10 cellular contexts compared by ENCODE assay signal in genomic region chr1:183030053-183030452, GRCh38. TPM values are rescaled to one million over a fixed set of nuclear protein-coding genes. Genes with fewer than 3 reads are reported as not detected.
DNase-seq lines count a peak whose midpoint lies in the region; ATAC-seq and TF ChIP-seq lines count a peak whose summit lies in the region.
"Had no signal": no experiment of that assay in that cellular context is flagged by ENCODE, and none has a peak within 500 bp of the region (broad histone marks: within the 10 kb centered on the region; RNA-seq: fewer than 3 reads in every experiment).

No MANE protein-coding gene starts in this region.

- no peak overlapping the region for H2AFZ ChIP-seq in smooth muscle cell (ENCODE audit: low read depth)

- H4K20me1 ChIP-seq in smooth muscle cell (ENCODE audit: low read depth), result peaks cover 70% of the 10 kb centered on the region

- CTCF ChIA-PET in Panc1 (lab: Charles Lee), result no interaction called here

- H3K27me3 ChIP-seq in HUES6 (ENCODE audit: control insufficient read depth, insufficient read depth, low read length) (no peaks in the 10 kb centered on the region), Panc1 (ENCODE audit: control insufficient read depth, insufficient read depth, low read length) (no peaks in the 10 kb centered on the region), smooth muscle cell (ENCODE audit: low read depth) (no peaks in the 10 kb centered on the region)

- ATAC-seq in Panc1 (0 out of 2 replicates have a peak, but pooled peaks have one; percentile 47), GM21381 (IDR thresholded peaks at IDR 0.05; ENCODE audit: unreplicated experiment) (no peak), HG03108 (IDR thresholded peaks at IDR 0.05; ENCODE audit: unreplicated experiment) (no peak)
- ATAC-seq: activated CD8-positive, alpha-beta T cell treated with anti-CD3 and anti-CD28 coated beads, Interleukin-2, amount 10 ng/mL, durations not matched to agents 7 days and 5 days had no signal

- H3K9me3 ChIP-seq in HUES6 (ENCODE audit: control insufficient read depth, insufficient read depth, low read depth, low read length) (no peaks in the 10 kb centered on the region), Panc1 (ENCODE audit: control insufficient read depth, insufficient read depth, low read depth, low read length) (no peaks in the 10 kb centered on the region), smooth muscle cell (replicated peaks; ENCODE audit: low read depth) (no peaks in the 10 kb centered on the region)

- no peak for TF ChIP-seq CTCF in Panc1 (IDR thresholded peaks at IDR 0.05)
- no peak for TF ChIP-seq CTCF in fibroblast of the aortic adventitia (IDR thresholded peaks at IDR 0.05; ENCODE audit: insufficient read depth, low read length)
- no peak for TF ChIP-seq CTCF in smooth muscle cell (IDR thresholded peaks at IDR 0.05; ENCODE audit: borderline replicate concordance, insufficient read depth, poor library complexity, severe bottlenecking)

- peak overlapping the region; percentile 62 for H3K4me2 ChIP-seq in smooth muscle cell

- peaks cover 96% of the 10 kb centered on the region for H3K79me2 ChIP-seq in smooth muscle cell (ENCODE audit: low read depth)

- peaks cover 54% of the 10 kb centered on the region for H3K4me1 ChIP-seq in HUES6 (ENCODE audit: control insufficient read depth, insufficient read depth, low read length)
- H3K4me1 ChIP-seq in Panc1 (ENCODE audit: control insufficient read depth, insufficient read depth, low read length), result peaks cover 41% of the 10 kb centered on the region
- H3K4me1 ChIP-seq in smooth muscle cell (ENCODE audit: low read depth), result peaks cover 63% of the 10 kb centered on the region

- no peaks in the 10 kb centered on the region for H3K36me3 ChIP-seq in HUES6 (ENCODE audit: control insufficient read depth, insufficient read depth, low read length)
- H3K36me3 ChIP-seq in Panc1 (ENCODE audit: control insufficient read depth, insufficient read depth, low read length), result 0 out of 2 replicates have a peak, but pooled peaks cover 3% of the 10 kb centered on the region
- H3K36me3 ChIP-seq in smooth muscle cell (ENCODE audit: low read depth), result no peaks in the 10 kb centered on the region

- no peak overlapping the region for H3K27ac ChIP-seq in HUES6 (ENCODE audit: low read depth, low read length)
- no peak overlapping the region; the same call in 1 of the 2 replicates for H3K27ac ChIP-seq in Panc1 (ENCODE audit: low read length)
- H3K27ac ChIP-seq in smooth muscle cell (ENCODE audit: low read depth), result peak overlapping the region; percentile 90

- peak overlapping the region; percentile 28 for H3K9ac ChIP-seq in HUES6 (ENCODE audit: low read length)
- peak overlapping the region; percentile 48 for H3K9ac ChIP-seq in smooth muscle cell (ENCODE audit: low read depth)

- in situ Hi-C loops in Panc1 (cut with HindIII; ENCODE audit: low pct_unique_long_range_greater_than_20kb, low sequenced_read_pairs), result no loop called here

- H3K4me3 ChIP-seq in HUES6 (ENCODE audit: low read depth, low read length) (no peak overlapping the region), Panc1 (ENCODE audit: low read depth in 2 of 2, low read length in 2 of 2) (no peak overlapping the region), fibroblast of the aortic adventitia (ENCODE audit: low read depth, low read length) (peak overlapping the region; percentile 32), smooth muscle cell (no peak overlapping the region)

- no TSS peak for BruUV-seq in Panc1 (replicated peaks; lab: Mats Ljungman, UMichigan)

- POLR2A ChIA-PET in Panc1 (lab: Charles Lee), result no interaction called here

- H3F3A ChIP-seq in smooth muscle cell (ENCODE audit: low read depth), result peaks cover 6% of the 10 kb centered on the region

- intact Hi-C loops in Panc1 (cut with micrococcal nuclease; ENCODE audit: unreplicated experiment), result no loop called here

- 39% methylated on average over 1 of the region's 1 CpG for WGBS in smooth muscle cell (ENCODE audit: low lambda C conversion rate)

- DNase-seq in Panc1 (ENCODE audit: low read depth, low spot score) (no peak), fibroblast of the aortic adventitia (ENCODE audit: low read depth) (peak; percentile 64), smooth muscle cell (lab: John Stamatoyannopoulos, UW; ENCODE audit: unreplicated experiment) (no peak), NCI-H1092 treated with DMSO at 0.1 percent for 48 hours (lab: John Stamatoyannopoulos, UW) (no peak)
- DNase-seq: activated CD8-positive, alpha-beta T cell treated with anti-CD3 and anti-CD28 coated beads, Interleukin-2, amount 10 ng/mL, durations not matched to agents 7 days and 5 days; Karpas-422; retina had no signal

RNA-seq across cellular contexts. Expression of gene LAMC1, which starts 6.8 kb away (rescaled TPM):
- total RNA-seq in Panc1 (2021; ENCODE audit: unreplicated experiment), result 113 TPM
- polyA plus RNA-seq in Panc1 (2012; ENCODE audit: insufficient read length), result 81.6 TPM
- total RNA-seq in fibroblast of the aortic adventitia (ENCODE audit: low replicate concordance), result 564 and 789 TPM in 2 replicates
- 137 and 156 TPM in 2 replicates for total RNA-seq in smooth muscle cell
- 64.9 and 71.0 TPM in 2 replicates for polyA plus RNA-seq in smooth muscle cell
- total RNA-seq: activated CD8-positive, alpha-beta T cell treated with anti-CD3 and anti-CD28 coated beads, Interleukin-2, amount 10 ng/mL, durations not matched to agents 7 days and 5 days had no signal
